In genomic region chr9:36036780-36037579, GRCh38 we compare ENCODE assay signal across 8 cellular contexts. TPM values are rescaled to one million over a fixed set of nuclear protein-coding genes. Genes with fewer than 3 reads are reported as not detected.
DNase-seq lines count a peak whose midpoint lies in the region; ATAC-seq and TF ChIP-seq lines count a peak whose summit lies in the region.

Gene RECK, plus strand, starts transcription at chr9:36036913. Its CDS starts 86 bp downstream, at chr9:36036999.

- ATAC-seq in GM21515 (IDR thresholded peaks at IDR 0.05; ENCODE audit: unreplicated experiment) (peak; percentile 91), foreskin keratinocyte (peak; percentile 91)
- ATAC-seq in stimulated activated naive CD8-positive, alpha-beta T cell treated with anti-CD3 and anti-CD28 coated beads, Interleukin-15, amount 100 ng/mL, for 72 hours: peak; percentile 92

- peaks cover 35% of the 10 kb centered on the region for H3K4me1 Mint-ChIP-seq in neural crest cell
- peaks cover 40% of the 10 kb centered on the region for H3K4me1 Mint-ChIP-seq in stimulated activated naive CD8-positive, alpha-beta T cell treated with anti-CD3 and anti-CD28 coated beads, Interleukin-15, amount 100 ng/mL, for 72 hours

- H3K36me3 Mint-ChIP-seq in neural crest cell (ENCODE audit: low read depth): no peaks in the 10 kb centered on the region

- no peaks in the 10 kb centered on the region for H3K27me3 ChIP-seq in foreskin keratinocyte

- H3K9me3 Mint-ChIP-seq in neural crest cell: no peaks in the 10 kb centered on the region
- H3K9me3 Mint-ChIP-seq in stimulated activated naive CD8-positive, alpha-beta T cell treated with anti-CD3 and anti-CD28 coated beads, Interleukin-15, amount 100 ng/mL, for 72 hours: no peaks in the 10 kb centered on the region

- peaks cover 23% of the 10 kb centered on the region for H3K4me1 ChIP-seq in foreskin keratinocyte

- peak; percentile 96 for DNase-seq in D341Med (ENCODE audit: low spot score)
- DNase-seq in KG1 (lab: John Stamatoyannopoulos, UW): peak; percentile 29
- peak; percentile 57 for DNase-seq in RPMI8226
- DNase-seq in activated gamma-delta T cell treated with anti-CD3 and anti-CD28 coated beads, Interleukin-2, amount 50 U/mL, for 16 hours (ENCODE audit: low read depth): peak; percentile 80
- DNase-seq in foreskin keratinocyte: peak in 1 of 2 donors; percentile 25
- peak; percentile 85 for DNase-seq in neural crest cell (ENCODE audit: low read depth, low spot score)
- peak; percentile 83 for DNase-seq in stimulated activated naive CD8-positive, alpha-beta T cell treated with anti-CD3 and anti-CD28 coated beads, Interleukin-15, amount 100 ng/mL, for 72 hours

- TF ChIP-seq CTCF in foreskin keratinocyte (conservative IDR thresholded peaks at IDR 0.05) (no peak), neural crest cell (conservative IDR thresholded peaks at IDR 0.05) (no peak)

- peaks cover 11% of the 10 kb centered on the region for H3K27me3 Mint-ChIP-seq in neural crest cell (ENCODE audit: low read depth)
- H3K27me3 Mint-ChIP-seq in stimulated activated naive CD8-positive, alpha-beta T cell treated with anti-CD3 and anti-CD28 coated beads, Interleukin-15, amount 100 ng/mL, for 72 hours: peaks cover 18% of the 10 kb centered on the region

- peak within 1 kb of the TSS; percentile 85 for H3K27ac Mint-ChIP-seq in neural crest cell (ENCODE audit: unreplicated experiment)
- peak within 1 kb of the TSS; percentile 89 to 91 for H3K27ac Mint-ChIP-seq in stimulated activated naive CD8-positive, alpha-beta T cell treated with anti-CD3 and anti-CD28 coated beads, Interleukin-15, amount 100 ng/mL, for 72 hours

- H3K27ac ChIP-seq in foreskin keratinocyte: peak within 1 kb of the TSS; percentile 32

- H3K4me3 Mint-ChIP-seq in neural crest cell: peak within 1 kb of the TSS; percentile 91
- peak within 1 kb of the TSS; percentile 83 to 94 for H3K4me3 Mint-ChIP-seq in stimulated activated naive CD8-positive, alpha-beta T cell treated with anti-CD3 and anti-CD28 coated beads, Interleukin-15, amount 100 ng/mL, for 72 hours

RNA-seq across cellular contexts. Expression of gene RECK, which starts in this region (rescaled TPM):
- total RNA-seq in foreskin keratinocyte: 3.6 and 4.1 TPM in 2 replicates
- polyA plus RNA-seq in foreskin keratinocyte: 2.4 and 3.2 TPM in 2 replicates
- total RNA-seq in neural crest cell: 9.4 and 9.5 TPM in 2 replicates
